8 cellular contexts compared by ENCODE assay signal in genomic region chr11:14358729-14359439, GRCh38. TPM values are rescaled to one million over a fixed set of nuclear protein-coding genes. Genes with fewer than 3 reads are reported as not detected.
DNase-seq lines count a peak whose midpoint lies in the region; ATAC-seq and TF ChIP-seq lines count a peak whose summit lies in the region.

TSS of gene RRAS2 (minus strand) at chr11:14359183. CDS start at chr11:14358870, 313 bp downstream.

- H3K27me3 ChIP-seq in right atrium auricular region: no peaks in the 10 kb centered on the region
- no peaks in the 10 kb centered on the region for H3K27me3 ChIP-seq in aorta (ENCODE audit: control insufficient read depth in 1 of 2, insufficient read depth in 2 of 2, low read length in 1 of 2)

- no peak for TF ChIP-seq CTCF in right atrium auricular region (IDR thresholded peaks at IDR 0.05)

- H3K4me3 ChIP-seq in right atrium auricular region (peak within 1 kb of the TSS; percentile 64 to 69), aorta (ENCODE audit: low read length in 2 of 2) (peak within 1 kb of the TSS; percentile 96 to 98)

- in situ Hi-C loops in KBM-7 (cut with MboI; ENCODE audit: low pct_unique_long_range_greater_than_20kb, low sequenced_read_pairs): no loop called here

- H3K27ac ChIP-seq in right atrium auricular region: peak within 1 kb of the TSS; percentile 77 to 79
- peak within 1 kb of the TSS; percentile 73 to 84 for H3K27ac ChIP-seq in aorta (ENCODE audit: low read depth in 1 of 2, low read length in 2 of 2)

- H3K4me3 Mint-ChIP-seq in T-helper 17 cell: peak within 1 kb of the TSS; percentile 97

- H3K4me1 Mint-ChIP-seq in T-helper 17 cell: peaks cover 32% of the 10 kb centered on the region

- intact Hi-C loops in aorta (cut with DNase I): loop anchor here in 1 of 2 donors (5.0 kb wide), 1 partner anchor 57 kb away; no protein-coding TSS in a partner anchor

- H3K27me3 Mint-ChIP-seq in T-helper 17 cell: peaks cover 4% of the 10 kb centered on the region

- WGBS in aorta, 2 donors: 0 to 1% methylated on average over 50 to 78 of the region's 78 CpGs

- ATAC-seq in GM21528 (IDR thresholded peaks at IDR 0.05; ENCODE audit: low FRiP score, unreplicated experiment) (peak; percentile 88), T-helper 17 cell (peak; percentile 93), aorta (ENCODE audit: low FRiP score) (peak; percentile 87)

- peak within 1 kb of the TSS; percentile 96 for H3K27ac Mint-ChIP-seq in T-helper 17 cell

- H3K9me3 ChIP-seq in T-helper 17 cell (ENCODE audit: control insufficient read depth, low read length, poor library complexity, severe bottlenecking) (no peaks in the 10 kb centered on the region), right atrium auricular region (no peaks in the 10 kb centered on the region), aorta (ENCODE audit: control insufficient read depth, low read length) (no peaks in the 10 kb centered on the region)

- peaks cover 3% of the 10 kb centered on the region for H3K36me3 Mint-ChIP-seq in T-helper 17 cell (ENCODE audit: low read depth)

- H3K36me3 ChIP-seq in right atrium auricular region (no peaks in the 10 kb centered on the region), aorta (ENCODE audit: control insufficient read depth in 1 of 2, insufficient read depth in 2 of 2, low read length in 1 of 2) (no peaks in the 10 kb centered on the region)

- DNase-seq in EH (ENCODE audit: low read depth) (peak; percentile 82), KBM-7 (peak; percentile 63), T-helper 17 cell (peak; percentile 59 to 66 (median 63)), amniotic epithelial cell (ENCODE audit: low read depth) (peak; percentile 64), right atrium auricular region (ENCODE audit: low spot score) (peak; percentile 72), retina (peak; percentile 81), aorta (peak; percentile 75 to 92)

- peaks cover 0 to 11% of the 10 kb centered on the region in 2 donors for H3K4me1 ChIP-seq in right atrium auricular region
- H3K4me1 ChIP-seq in aorta (ENCODE audit: control insufficient read depth in 1 of 2, insufficient read depth in 2 of 2, low read length in 2 of 2): no peaks in the 10 kb centered on the region

RNA-seq across cellular contexts. Expression of gene RRAS2, which starts in this region (rescaled TPM):
- total RNA-seq in T-helper 17 cell (10 to 100 TPM; 19.1 to 26.2 TPM), right atrium auricular region (10 to 100 TPM; 39.3 to 65.2 TPM), aorta (10 to 100 TPM; 24.5 to 46.7 TPM)
- 10 to 100 TPM; 18.0 to 31.3 TPM for polyA plus RNA-seq in aorta

Comparison
In these comparisons a context has a peak if more than half of its experiments do, and no peak if none do; other contexts are left out.
1. Peak in every context shown above with its lines: DNase-seq, ATAC-seq, H3K4me3 ChIP-seq and H3K27ac ChIP-seq.